ENCODE assay signal across 8 cellular contexts in the genomic region with DNA sequence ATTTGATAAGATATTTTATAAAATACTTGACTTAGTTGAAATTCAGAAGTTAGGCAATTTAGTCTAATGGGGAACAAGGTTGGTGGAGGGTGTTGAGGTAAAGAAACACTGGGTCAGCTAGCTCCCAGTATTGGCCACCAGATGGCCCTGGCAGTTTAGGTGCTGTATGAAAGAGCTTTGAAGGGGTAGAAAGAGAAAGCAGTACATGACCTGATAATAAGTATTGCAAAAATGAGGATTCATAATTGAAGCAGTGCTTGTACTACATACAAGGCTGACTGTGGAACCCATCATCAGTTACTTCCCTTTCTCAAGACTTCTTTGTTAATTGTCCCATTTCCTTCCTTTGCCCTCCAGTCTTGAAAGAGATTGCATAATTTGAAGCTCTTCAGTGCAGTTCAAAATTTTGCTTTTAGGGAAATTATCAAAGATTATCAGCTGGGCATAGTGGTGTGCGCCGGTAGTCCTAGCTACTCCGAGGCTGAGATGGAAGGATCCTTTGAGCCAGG. TPM values are rescaled to one million over a fixed set of nuclear protein-coding genes. Genes with fewer than 3 reads are reported as not detected.
DNase-seq lines count a peak whose midpoint lies in the region; ATAC-seq and TF ChIP-seq lines count a peak whose summit lies in the region.

No MANE protein-coding gene starts in this region.

- H3K9me3 ChIP-seq in SK-N-SH = no peaks in the 10 kb centered on the region
- no peaks in the 10 kb centered on the region for H3K9me3 ChIP-seq in psoas muscle

- peaks cover 11% of the 10 kb centered on the region for H3F3A ChIP-seq in SK-N-SH (replicated peaks; ENCODE audit: insufficient read depth)

- WGBS in SK-N-SH (ENCODE audit: low lambda C conversion rate) = 98% methylated on average over 3 of the region's 3 CpGs
- WGBS in psoas muscle, 3 donors = 81 to 86% (median 82%) methylated on average over 3 of the region's 3 CpGs

- H3K4me1 ChIP-seq in KMS-11 (ENCODE audit: low read depth, poor library complexity, severe bottlenecking) (no peaks in the 10 kb centered on the region), SK-N-SH (ENCODE audit: control insufficient read depth in 1 of 2, insufficient read depth in 2 of 2, low read depth in 1 of 2, low read length in 1 of 2) (peaks cover 2 to 5% of the 10 kb centered on the region in 2 experiments; a peak in 2 of 4 replicates), psoas muscle (peaks cover 2% of the 10 kb centered on the region)

- H4K20me1 ChIP-seq in KMS-11 (ENCODE audit: insufficient read depth) (no peaks in the 10 kb centered on the region), SK-N-SH (ENCODE audit: insufficient read depth) (peaks cover 57% of the 10 kb centered on the region)

- H3K9ac ChIP-seq in KMS-11 = no peak overlapping the region
- no peak overlapping the region for H3K9ac ChIP-seq in SK-N-SH

- peak; percentile 48 for DNase-seq in DMS 273 (lab: John Stamatoyannopoulos, UW; ENCODE audit: unreplicated experiment)
- no peak for DNase-seq in DMS 273 treated with DMSO at 0.1 percent for 48 hours (lab: John Stamatoyannopoulos, UW)
- DNase-seq in SK-N-SH = peak; percentile 40
- DNase-seq in fibroblast of pulmonary artery (ENCODE audit: low read depth) = peak; percentile 73
- DNase-seq in psoas muscle = no peak
- no peak for DNase-seq in GDM1 (lab: John Stamatoyannopoulos, UW)

- H3K36me3 ChIP-seq in KMS-11 (ENCODE audit: insufficient read depth) (no peaks in the 10 kb centered on the region), SK-N-SH (replicated peaks in 1 of 2; ENCODE audit: control insufficient read depth in 1 of 2, insufficient read depth in 2 of 2, low read length in 1 of 2) (peaks cover 0 to 24% of the 10 kb centered on the region in 2 experiments), psoas muscle (ENCODE audit: insufficient read depth in 1 of 2, low read depth in 1 of 2) (no peaks in the 10 kb centered on the region)

- H3K79me2 ChIP-seq in KMS-11 (ENCODE audit: insufficient read depth, low read depth) (no peaks in the 10 kb centered on the region), SK-N-SH (ENCODE audit: insufficient read depth) (peaks cover 100% of the 10 kb centered on the region)

- POLR2A ChIA-PET in SK-N-SH (lab: Yijun Ruan, JAX) = no interaction called here

- ATAC-seq in psoas muscle (no peak), HG02571 (IDR thresholded peaks at IDR 0.05; ENCODE audit: unreplicated experiment) (no peak)

- no peak for TF ChIP-seq EP300 in SK-N-SH (IDR thresholded peaks at IDR 0.05; ENCODE audit: borderline replicate concordance in 1 of 2, low read depth in 1 of 2, low read length in 1 of 2)

- TF ChIP-seq RAD21 in SK-N-SH (IDR thresholded peaks at IDR 0.05; ENCODE audit: low read length) = peak; percentile 72

- no peak overlapping the region for H2AFZ ChIP-seq in KMS-11 (ENCODE audit: low read depth)
- no peak overlapping the region for H2AFZ ChIP-seq in SK-N-SH (ENCODE audit: low read depth)

- H3K27ac ChIP-seq in KMS-11 = no peak overlapping the region
- no peak overlapping the region for H3K27ac ChIP-seq in SK-N-SH (ENCODE audit: low read depth in 2 of 2, low read length in 1 of 2)
- no peak overlapping the region for H3K27ac ChIP-seq in psoas muscle

- TF ChIP-seq CTCF in KMS-11 (conservative IDR thresholded peaks at IDR 0.05; ENCODE audit: low read depth, low read length) = peak; percentile 68; the same call in 1 of the 2 replicates
- TF ChIP-seq CTCF in SK-N-SH (IDR thresholded peaks at IDR 0.05) = peak; percentile 64
- TF ChIP-seq CTCF in fibroblast of pulmonary artery (IDR thresholded peaks at IDR 0.05; ENCODE audit: low read length, missing control alignments) = peak; percentile 80
- TF ChIP-seq CTCF in psoas muscle (IDR thresholded peaks at IDR 0.05) = peak; percentile 20

- H3K4me2 ChIP-seq in KMS-11 = no peak overlapping the region
- no peak overlapping the region for H3K4me2 ChIP-seq in SK-N-SH

- intact Hi-C loops in psoas muscle (cut with DNase I) = loop anchor here in 1 of 2 donors (5.0 kb wide), 1 partner anchor 412 kb away; no protein-coding TSS in a partner anchor

- CTCF ChIA-PET in SK-N-SH (lab: Yijun Ruan, JAX) = interaction anchor here (0.6 to 1.9 kb wide), 13 partner anchors 9 to 430 kb away, joined by 3 to 14 read pairs (median 4); no protein-coding TSS in a partner anchor

- H3K4me3 ChIP-seq in KMS-11 (IDR thresholded peaks at IDR 0.05; ENCODE audit: insufficient read depth, low read depth, low read length) (no peak overlapping the region), SK-N-SH (ENCODE audit: low read depth in 2 of 2, low read length in 1 of 2) (no peak overlapping the region), fibroblast of pulmonary artery (replicated peaks; ENCODE audit: low read depth, low read length) (no peak overlapping the region), psoas muscle (no peak overlapping the region)

- H3K27me3 ChIP-seq in KMS-11 (ENCODE audit: insufficient read depth, low read depth) (no peaks in the 10 kb centered on the region), SK-N-SH (ENCODE audit: insufficient read depth) (no peaks in the 10 kb centered on the region), psoas muscle (ENCODE audit: insufficient read depth in 3 of 3, low read length in 2 of 3) (no peaks in the 10 kb centered on the region)

- no peaks in the 10 kb centered on the region for H3K9me2 ChIP-seq in SK-N-SH

TF ChIP-seq in SK-N-SH, 30 proteins besides CTCF, POLR2A, EP300 and RAD21:
- no peak for TF ChIP-seq PBX3 (IDR thresholded peaks at IDR 0.05)
- no peak for TF ChIP-seq FOSL2 (IDR thresholded peaks at IDR 0.05; ENCODE audit: borderline replicate concordance, low read depth)
- TF ChIP-seq SMC3 (IDR thresholded peaks at IDR 0.05; ENCODE audit: low read depth, low read length) = peak; percentile 65

RNA-seq across cellular contexts. Expression of gene TANC2, which starts 29.4 kb away (rescaled TPM):
- polyA plus RNA-seq in SK-N-SH (2012; rRNA removed) = 23.0 and 26.4 TPM in 2 replicates
- 14.4 and 17.0 TPM in 2 replicates for polyA plus RNA-seq in SK-N-SH (2012; cell fraction: cytosol; rRNA removed)
- polyA plus RNA-seq in SK-N-SH (2012; cell fraction: nucleus; rRNA removed) = 46.6 and 65.1 TPM in 2 replicates
- total RNA-seq in psoas muscle = 10 to 100 TPM in 2 of 4 donors, 1 to 10 TPM in 2; 6.1 to 12.4 (median 9.6) TPM
- 1 to 10 TPM; 1.2 to 4.9 (median 1.8) TPM for polyA plus RNA-seq in psoas muscle

Comparison
In these comparisons a context has a peak if more than half of its experiments do, and no peak if none do; other contexts are left out.
1. DNase-seq: peak in DMS 273 (single experiment), SK-N-SH (single experiment) and fibroblast of pulmonary artery (single experiment); none in DMS 273 treated with DMSO at 0.1 percent for 48 hours (single experiment), psoas muscle (0 of 2) and GDM1 (single experiment).
2. CTCF ChIP-seq: peak in every context shown above with its lines; median percentile 80 in fibroblast of pulmonary artery; 68 in KMS-11; 64 in SK-N-SH; 20 in psoas muscle.